8 cellular contexts compared by ENCODE assay signal in the genomic region with DNA sequence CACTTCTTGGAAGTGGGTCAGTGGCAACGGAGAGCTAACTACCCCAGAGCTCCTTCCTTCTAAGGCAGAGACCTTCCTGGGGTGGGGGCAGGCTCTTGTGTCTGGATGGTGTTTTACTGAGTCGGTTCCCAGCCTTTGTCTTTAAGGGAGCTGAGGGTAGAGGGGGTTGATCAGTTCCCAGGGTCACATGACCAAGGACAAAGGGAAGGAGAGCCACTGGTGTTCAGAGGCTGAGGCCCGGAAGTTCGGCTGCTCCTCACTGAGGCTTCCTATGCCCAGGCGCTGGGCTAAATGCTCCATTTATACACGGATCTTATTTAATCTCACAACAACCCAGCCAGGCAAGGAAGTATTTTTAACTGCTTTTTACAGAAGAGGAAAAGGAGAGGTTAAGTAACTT. TPM values are rescaled to one million over a fixed set of nuclear protein-coding genes. Genes with fewer than 3 reads are reported as not detected.
DNase-seq lines count a peak whose midpoint lies in the region; ATAC-seq and TF ChIP-seq lines count a peak whose summit lies in the region.

No MANE protein-coding gene starts in this region.

- H3K36me3 Mint-ChIP-seq in activated naive CD8-positive, alpha-beta T cell treated with anti-CD3 and anti-CD28 coated beads, Interleukin-2, amount 50 U/mL, for 24 hours (ENCODE audit: low read depth) = no peaks in the 10 kb centered on the region

- TF ChIP-seq CTCF in psoas muscle (IDR thresholded peaks at IDR 0.05) = no peak

- intact Hi-C loops in psoas muscle (cut with DNase I) = no loop called here

- H3K4me1 Mint-ChIP-seq in activated naive CD8-positive, alpha-beta T cell treated with anti-CD3 and anti-CD28 coated beads, Interleukin-2, amount 50 U/mL, for 24 hours = peaks cover 6% of the 10 kb centered on the region

- no peaks in the 10 kb centered on the region for H3K9me3 Mint-ChIP-seq in activated naive CD8-positive, alpha-beta T cell treated with anti-CD3 and anti-CD28 coated beads, Interleukin-2, amount 50 U/mL, for 24 hours

- H3K27me3 ChIP-seq in psoas muscle (ENCODE audit: insufficient read depth in 3 of 3, low read length in 2 of 3) = no peaks in the 10 kb centered on the region
- H3K27me3 ChIP-seq in Karpas-422 (ENCODE audit: low read length) = no peaks in the 10 kb centered on the region

- H3K9me3 ChIP-seq in psoas muscle = no peaks in the 10 kb centered on the region
- H3K9me3 ChIP-seq in Karpas-422 (ENCODE audit: low read length) = no peaks in the 10 kb centered on the region

- H3K9ac ChIP-seq in Karpas-422 (ENCODE audit: low read length) = no peak overlapping the region

- peak overlapping the region; percentile 42 for H3K4me3 Mint-ChIP-seq in activated naive CD8-positive, alpha-beta T cell treated with anti-CD3 and anti-CD28 coated beads, Interleukin-2, amount 50 U/mL, for 24 hours

- peak overlapping the region; percentile 76 for H3K4me3 ChIP-seq in psoas muscle
- H3K4me3 ChIP-seq in Karpas-422 (ENCODE audit: low read length) = no peak overlapping the region

- no peak overlapping the region for H3K4me2 ChIP-seq in Karpas-422 (ENCODE audit: low read depth, low read length, poor library complexity, severe bottlenecking)

- WGBS in psoas muscle, 3 donors = 21 to 49% (median 27%) methylated on average over 6 of the region's 6 CpGs

- H3K4me1 ChIP-seq in psoas muscle (peaks cover 6% of the 10 kb centered on the region), Karpas-422 (ENCODE audit: low read length) (peaks cover 3% of the 10 kb centered on the region)

- DNase-seq in GM03348 (ENCODE audit: low spot score) (peak; percentile 84), hippocampal formation (lab: John Stamatoyannopoulos, UW) (peak; percentile 29 to 43), psoas muscle (peak in 1 of 2 donors; percentile 62), Karpas-422 (no peak), NCI-H748 (lab: John Stamatoyannopoulos, UW; ENCODE audit: unreplicated experiment) (no peak), HT-29 (ENCODE audit: low spot score) (no peak)
- no peak for DNase-seq in activated naive CD8-positive, alpha-beta T cell treated with anti-CD3 and anti-CD28 coated beads, Interleukin-2, amount 50 U/mL, for 24 hours

- no peak overlapping the region for H3K27ac Mint-ChIP-seq in activated naive CD8-positive, alpha-beta T cell treated with anti-CD3 and anti-CD28 coated beads, Interleukin-2, amount 50 U/mL, for 24 hours

- H2AFZ ChIP-seq in Karpas-422 (ENCODE audit: low read length) = no peak overlapping the region

- peaks cover 29% of the 10 kb centered on the region for H3K27me3 Mint-ChIP-seq in activated naive CD8-positive, alpha-beta T cell treated with anti-CD3 and anti-CD28 coated beads, Interleukin-2, amount 50 U/mL, for 24 hours

- no peaks in the 10 kb centered on the region for H4K20me1 ChIP-seq in Karpas-422 (ENCODE audit: insufficient read depth, low read depth, low read length)

- H3K27ac ChIP-seq in psoas muscle (peak overlapping the region; percentile 71), Karpas-422 (ENCODE audit: low read length) (no peak overlapping the region)

- no peaks in the 10 kb centered on the region for H3K79me2 ChIP-seq in Karpas-422 (ENCODE audit: low read length)

- ATAC-seq in activated naive CD8-positive, alpha-beta T cell treated with anti-CD3 and anti-CD28 coated beads, Interleukin-2, amount 50 U/mL, for 24 hours = no peak
- ATAC-seq in psoas muscle (peak; percentile 68 to 87 (median 80)), HG03469 (IDR thresholded peaks at IDR 0.05; ENCODE audit: unreplicated experiment) (no peak)

- no peaks in the 10 kb centered on the region for H3K36me3 ChIP-seq in psoas muscle (ENCODE audit: insufficient read depth in 1 of 2, low read depth in 1 of 2)
- no peaks in the 10 kb centered on the region for H3K36me3 ChIP-seq in Karpas-422 (ENCODE audit: insufficient read depth, low read length)

- H3K9me2 ChIP-seq in Karpas-422 (replicated peaks; ENCODE audit: insufficient read depth, low read length) = no peaks in the 10 kb centered on the region

RNA-seq across cellular contexts. Expression of a gene that starts 21.0 kb away (rescaled TPM):
- 1 to 10 TPM in 2 of 4 donors, under 1 TPM in 2; 0.34 to 1.6 (median 0.92) TPM for total RNA-seq in psoas muscle
- polyA plus RNA-seq in psoas muscle = under 1 TPM; 0.08 to 0.69 (median 0.36) TPM
- not detected in 2 replicates for total RNA-seq in Karpas-422 (2014; rRNA removed; shearing (Covaris generic); ENCODE audit: low replicate concordance)
- 29.4 and 30.5 TPM in 2 replicates for total RNA-seq in HT-29 (2014; rRNA removed; shearing (Covaris generic))

Comparison
In these comparisons a context has a peak if more than half of its experiments do, and no peak if none do; other contexts are left out.
1. DNase-seq: peak in GM03348 (single experiment) and hippocampal formation (2 of 2); none in activated naive CD8-positive, alpha-beta T cell treated with anti-CD3 and anti-CD28 coated beads, Interleukin-2, amount 50 U/mL, for 24 hours (single experiment), Karpas-422 (single experiment), NCI-H748 (single experiment) and HT-29 (single experiment).
2. ATAC-seq: peak in psoas muscle (4 of 4); none in activated naive CD8-positive, alpha-beta T cell treated with anti-CD3 and anti-CD28 coated beads, Interleukin-2, amount 50 U/mL, for 24 hours (single experiment) and HG03469 (single experiment).
3. RNA of a gene that starts 21.0 kb away (total RNA-seq): 29.4 to 30.5 TPM in HT-29; 0.34 to 1.6 TPM in psoas muscle and not detected in Karpas-422; every median in the first group is over 10 times any median in the second.